14 cellular contexts compared by ENCODE assay signal in genomic region chr11:46658259-46658658, GRCh38. TPM values are rescaled to one million over a fixed set of nuclear protein-coding genes. Genes with fewer than 3 reads are reported as not detected.
DNase-seq lines count a peak whose midpoint lies in the region; ATAC-seq and TF ChIP-seq lines count a peak whose summit lies in the region.
"Had no signal": no experiment of that assay in that cellular context is flagged by ENCODE, and none has a peak within 500 bp of the region (broad histone marks: within the 10 kb centered on the region; RNA-seq: fewer than 3 reads in every experiment).

No MANE protein-coding gene starts in this region.

- peaks cover 0 to 4% (median 2%) of the 10 kb centered on the region in 4 donors for H3K4me1 ChIP-seq in right lobe of liver

- whole genome bisulfite sequencing in right lobe of liver (ENCODE audit: insufficient coverage, low coverage, low lambda C conversion rate, missing lambda C conversion rate) = 6% methylated on average over 2 of the region's 4 CpGs

- peak; percentile 78 for ATAC-seq in Right ventricle myocardium inferior
- ATAC-seq in right lobe of liver = peak; percentile 85 to 93 (median 91)
- ATAC-seq: natural killer cell had no signal

- TF ChIP-seq CTCF in cardiac fibroblast (IDR thresholded peaks at IDR 0.05; ENCODE audit: low read depth, low read length) (no peak), right lobe of liver (IDR thresholded peaks at IDR 0.05) (no peak)

- H3K27me3 ChIP-seq in right lobe of liver = no peaks in the 10 kb centered on the region

- intact Hi-C loops in Right ventricle myocardium inferior (cut with DNase I) = no loop called here
- intact Hi-C loops in cardiac septum (cut with DNase I) = no loop called here
- intact Hi-C loops in right lobe of liver (cut with DNase I) = no loop called here

- no peak for TF ChIP-seq POLR2A in right lobe of liver (IDR thresholded peaks at IDR 0.05)

- no peak overlapping the region for H3K4me3 ChIP-seq in cardiac fibroblast (replicated peaks in 1 of 2; ENCODE audit: low read depth in 2 of 2, low read length in 2 of 2)
- H3K4me3 ChIP-seq in right lobe of liver = no peak overlapping the region

- H3K36me3 ChIP-seq in right lobe of liver = peaks cover 0 to 73% (median 22%) of the 10 kb centered on the region in 4 donors

- H3K9me3 ChIP-seq in right lobe of liver = no peaks in the 10 kb centered on the region

- peak overlapping the region in 1 of 3 donors; percentile 24 for H3K27ac ChIP-seq in right lobe of liver

- no peak for DNase-seq in Right ventricle myocardium inferior (ENCODE audit: missing footprints)
- DNase-seq in cardiac septum (ENCODE audit: low spot score) = no peak
- DNase-seq in cardiac fibroblast (ENCODE audit: low read depth in 2 of 2) = peak; percentile 85 to 88
- DNase-seq in right lobe of liver = peak in 2 of 3 donors; percentile 64 to 83
- DNase-seq in SKM-1 (lab: John Stamatoyannopoulos, UW; ENCODE audit: unreplicated experiment) = no peak
- DNase-seq in retina = no peak
- no peak for DNase-seq in activated CD8-positive, alpha-beta memory T cell treated with anti-CD3 and anti-CD28 coated beads for 24 hours
- no peak for DNase-seq in activated effector memory CD4-positive, alpha-beta T cell treated with Interleukin-2 at 50 U/mL for 16 hours
- DNase-seq: activated CD4-positive, alpha-beta T cell treated with anti-CD3 and anti-CD28 coated beads for 4 hours; DMS79; islet precursor cell; natural killer cell; NCI-H1930; NK-92 treated with Interleukin-12 subunit alpha and Interleukin-12 subunit beta, amount 100 ng/mL, for 24 hours had no signal

RNA-seq across cellular contexts. Expression of gene ATG13, which starts 40.9 kb away (rescaled TPM):
- total RNA-seq in Right ventricle myocardium inferior (39.4 TPM), cardiac septum (43.4 TPM), right lobe of liver (10 to 100 TPM; 34.5 to 60.9 (median 41.1) TPM)

RNA-seq across cellular contexts. Expression of gene HARBI1, which starts 41.2 kb away (rescaled TPM):
- 3.5 TPM for total RNA-seq in Right ventricle myocardium inferior
- 2.9 TPM for total RNA-seq in cardiac septum
- 1 to 10 TPM; 2.0 to 3.4 (median 2.9) TPM for total RNA-seq in right lobe of liver

RNA-seq across cellular contexts. Expression of gene ARHGAP1, which starts 42.2 kb away (rescaled TPM):
- 68.4 TPM for total RNA-seq in Right ventricle myocardium inferior
- total RNA-seq in cardiac septum = 152 TPM
- 10 to 100 TPM; 26.5 to 46.2 (median 30.9) TPM for total RNA-seq in right lobe of liver

RNA-seq across cellular contexts. Expression of gene ZNF408, which starts 42.6 kb away (rescaled TPM):
- 6.0 TPM for total RNA-seq in Right ventricle myocardium inferior
- 6.7 TPM for total RNA-seq in cardiac septum
- total RNA-seq in right lobe of liver = 10 to 100 TPM in 1 of 6 experiments, 1 to 10 TPM in 5; 4.0 to 16.3 (median 6.9) TPM

Comparison
In these comparisons a context has a peak if more than half of its experiments do, and no peak if none do; other contexts are left out.
1. DNase-seq: peak in cardiac fibroblast (2 of 2) and right lobe of liver (2 of 3); none in Right ventricle myocardium inferior (single experiment), cardiac septum (single experiment), SKM-1 (single experiment), retina (single experiment), activated CD8-positive, alpha-beta memory T cell treated with anti-CD3 and anti-CD28 coated beads for 24 hours (single experiment) and activated effector memory CD4-positive, alpha-beta T cell treated with Interleukin-2 at 50 U/mL for 16 hours (single experiment).